In genomic region chr11:130122141-130122575, GRCh38 we compare ENCODE assay signal across 16 cellular contexts. TPM values are rescaled to one million over a fixed set of nuclear protein-coding genes. Genes with fewer than 3 reads are reported as not detected.
DNase-seq lines count a peak whose midpoint lies in the region; ATAC-seq, FAIRE-seq and TF ChIP-seq lines count a peak whose summit lies in the region.
"Had no signal": no experiment of that assay in that cellular context is flagged by ENCODE, and none has a peak within 500 bp of the region (broad histone marks: within the 10 kb centered on the region; RNA-seq: fewer than 3 reads in every experiment).

No MANE protein-coding gene starts in this region.

- CTCF ChIA-PET in activated CD8-positive, alpha-beta T cell treated with anti-CD3 and anti-CD28 coated beads for 36 hours (lab: Charles Lee): interaction anchor here (0.6 to 2.1 kb wide), 3 partner anchors 10 to 130 kb away, joined by 3 to 17 read pairs (median 8); no protein-coding TSS in a partner anchor
- CTCF ChIA-PET in activated CD8-positive, alpha-beta T cell treated with anti-CD3 and anti-CD28 coated beads, Interleukin-2, amount 10 ng/mL, durations not matched to agents 7 days and 5 days (lab: Charles Lee): interaction anchor here (1.0 to 2.2 kb wide), 4 partner anchors 10 to 182 kb away, joined by 3 to 16 read pairs (median 4); no protein-coding TSS in a partner anchor
- CTCF ChIA-PET in HepG2 (lab: Yijun Ruan, JAX; ENCODE audit: low intra/inter-chr PET ratio, low total read pairs): no interaction called here

- H3K4me1 ChIP-seq in HepG2 (ENCODE audit: insufficient read depth, low read length): peaks cover 59% of the 10 kb centered on the region
- H3K4me1 ChIP-seq: parathyroid adenoma had no signal

- peaks cover 13% of the 10 kb centered on the region; the same call in 1 of the 2 replicates for H4K20me1 ChIP-seq in HepG2 (ENCODE audit: insufficient read depth, low read length)

- peaks cover 27% of the 10 kb centered on the region for H3K36me3 Mint-ChIP-seq in activated CD8-positive, alpha-beta T cell treated with anti-CD3 and anti-CD28 coated beads for 36 hours (ENCODE audit: low read depth)
- H3K36me3 Mint-ChIP-seq in activated CD8-positive, alpha-beta T cell treated with anti-CD3 and anti-CD28 coated beads, Interleukin-2, amount 10 ng/mL, durations not matched to agents 7 days and 5 days (ENCODE audit: low read depth): peaks cover 15% of the 10 kb centered on the region
- peaks cover 45% of the 10 kb centered on the region for H3K36me3 Mint-ChIP-seq in stimulated activated naive CD8-positive, alpha-beta T cell treated with anti-CD3 and anti-CD28 coated beads, Interleukin-15, Interleukin-2, amounts not matched to agents 100 ng/mL and 50 ng/mL, for 24 hours (ENCODE audit: low read depth)

- in situ Hi-C loops in HepG2 (cut with HindIII; ENCODE audit: extremely low pct_ligation_motif_present, low pct_unique_long_range_greater_than_20kb): no loop called here

- H3K27ac Mint-ChIP-seq in activated CD8-positive, alpha-beta T cell treated with anti-CD3 and anti-CD28 coated beads for 36 hours: no peak overlapping the region
- no peak overlapping the region for H3K27ac Mint-ChIP-seq in activated CD8-positive, alpha-beta T cell treated with anti-CD3 and anti-CD28 coated beads, Interleukin-2, amount 10 ng/mL, durations not matched to agents 7 days and 5 days
- H3K27ac Mint-ChIP-seq in stimulated activated naive CD8-positive, alpha-beta T cell treated with anti-CD3 and anti-CD28 coated beads, Interleukin-15, Interleukin-2, amounts not matched to agents 100 ng/mL and 50 ng/mL, for 24 hours: no peak overlapping the region

- no peak overlapping the region for H3K4me2 ChIP-seq in HepG2 (ENCODE audit: low read depth, low read length)

- no peak for TF ChIP-seq EP300 in HepG2 (IDR thresholded peaks at IDR 0.05; ENCODE audit: low read depth in 2 of 2, low read length in 2 of 2)
- no peak for TF ChIP-seq EP300 in HepG2 (CRISPR knock-in tag; IDR thresholded peaks at IDR 0.05; ENCODE audit: borderline replicate concordance)

- H3K9me3 ChIP-seq in HepG2 (ENCODE audit: low read length): no peaks in the 10 kb centered on the region
- H3K9me3 ChIP-seq: uterus had no signal

- H3K9me3 Mint-ChIP-seq in activated CD8-positive, alpha-beta T cell treated with anti-CD3 and anti-CD28 coated beads for 36 hours: no peaks in the 10 kb centered on the region
- no peaks in the 10 kb centered on the region for H3K9me3 Mint-ChIP-seq in activated CD8-positive, alpha-beta T cell treated with anti-CD3 and anti-CD28 coated beads, Interleukin-2, amount 10 ng/mL, durations not matched to agents 7 days and 5 days (ENCODE audit: insufficient read depth)
- H3K9me3 Mint-ChIP-seq in stimulated activated naive CD8-positive, alpha-beta T cell treated with anti-CD3 and anti-CD28 coated beads, Interleukin-15, Interleukin-2, amounts not matched to agents 100 ng/mL and 50 ng/mL, for 24 hours: no peaks in the 10 kb centered on the region

- no peak overlapping the region for H2AFZ ChIP-seq in HepG2 (ENCODE audit: low read length)
- H2AFZ ChIP-seq: parathyroid adenoma had no signal

- no TSS peak for BruUV-seq in HepG2 (replicated peaks; lab: Mats Ljungman, UMichigan)

- peaks cover 41% of the 10 kb centered on the region for H3K4me1 Mint-ChIP-seq in activated CD8-positive, alpha-beta T cell treated with anti-CD3 and anti-CD28 coated beads for 36 hours (ENCODE audit: low read depth)
- H3K4me1 Mint-ChIP-seq in activated CD8-positive, alpha-beta T cell treated with anti-CD3 and anti-CD28 coated beads, Interleukin-2, amount 10 ng/mL, durations not matched to agents 7 days and 5 days (ENCODE audit: low read depth): peaks cover 41% of the 10 kb centered on the region
- peaks cover 63% of the 10 kb centered on the region for H3K4me1 Mint-ChIP-seq in stimulated activated naive CD8-positive, alpha-beta T cell treated with anti-CD3 and anti-CD28 coated beads, Interleukin-15, Interleukin-2, amounts not matched to agents 100 ng/mL and 50 ng/mL, for 24 hours (ENCODE audit: low read depth)

- FAIRE-seq in HepG2 (lab: Jason Lieb, UNC): no peak

- WGBS in HepG2 (ENCODE audit: low lambda C conversion rate): 93% methylated on average over 7 of the region's 7 CpGs

- TF ChIP-seq CTCF in activated CD8-positive, alpha-beta T cell treated with anti-CD3 and anti-CD28 coated beads for 36 hours (IDR thresholded peaks at IDR 0.05): no peak
- no peak for TF ChIP-seq CTCF in HepG2 (CRISPR knock-in tag; IDR thresholded peaks at IDR 0.05)

- H3K9ac ChIP-seq in HepG2 (ENCODE audit: insufficient read depth, low read depth, low read length): no peak overlapping the region
- H3K9ac ChIP-seq: parathyroid adenoma had no signal

- no peaks in the 10 kb centered on the region for H3K27me3 ChIP-seq in HepG2 (ENCODE audit: control insufficient read depth in 1 of 2, insufficient read depth in 2 of 2, low read length in 2 of 2)
- H3K27me3 ChIP-seq: uterus had no signal

- peaks cover 46% of the 10 kb centered on the region for H3K79me2 ChIP-seq in HepG2 (ENCODE audit: insufficient read depth, low read length)
- H3K79me2 ChIP-seq: parathyroid adenoma had no signal

- no peak overlapping the region for H3K27ac ChIP-seq in HepG2 (ENCODE audit: extremely low read length, insufficient read depth, low read length)
- H3K27ac ChIP-seq: parathyroid adenoma, uterus had no signal

- intact Hi-C loops in activated CD8-positive, alpha-beta T cell treated with anti-CD3 and anti-CD28 coated beads for 36 hours (cut with micrococcal nuclease): loop anchor here (5.0 kb wide), 1 partner anchor 50 kb away; no protein-coding TSS in a partner anchor
- intact Hi-C loops in HepG2 (cut with micrococcal nuclease; ENCODE audit: unreplicated experiment): no loop called here

- peak; percentile 37 for ATAC-seq in activated CD8-positive, alpha-beta T cell treated with anti-CD3 and anti-CD28 coated beads for 36 hours
- no peak for ATAC-seq in activated CD8-positive, alpha-beta T cell treated with anti-CD3 and anti-CD28 coated beads, Interleukin-2, amount 10 ng/mL, durations not matched to agents 7 days and 5 days
- no peak for ATAC-seq in HepG2
- no peak for ATAC-seq in HG02588 (IDR thresholded peaks at IDR 0.05; ENCODE audit: unreplicated experiment)
- ATAC-seq in GM21381 (IDR thresholded peaks at IDR 0.05; ENCODE audit: unreplicated experiment): no peak

- TF ChIP-seq RAD21 in HepG2 (CRISPR knock-in tag; IDR thresholded peaks at IDR 0.05): no peak

- H3K36me3 ChIP-seq in HepG2 (replicated peaks in 1 of 2; ENCODE audit: control insufficient read depth in 1 of 2, insufficient read depth in 2 of 2, low read length in 2 of 2): peaks cover 25 to 88% of the 10 kb centered on the region in 2 experiments
- H3K36me3 ChIP-seq: uterus had no signal

- H3K4me3 Mint-ChIP-seq in activated CD8-positive, alpha-beta T cell treated with anti-CD3 and anti-CD28 coated beads for 36 hours: no peak overlapping the region
- no peak overlapping the region for H3K4me3 Mint-ChIP-seq in activated CD8-positive, alpha-beta T cell treated with anti-CD3 and anti-CD28 coated beads, Interleukin-2, amount 10 ng/mL, durations not matched to agents 7 days and 5 days
- H3K4me3 Mint-ChIP-seq in stimulated activated naive CD8-positive, alpha-beta T cell treated with anti-CD3 and anti-CD28 coated beads, Interleukin-15, Interleukin-2, amounts not matched to agents 100 ng/mL and 50 ng/mL, for 24 hours: peak overlapping the region; percentile 14

- peak; percentile 64 for DNase-seq in activated CD8-positive, alpha-beta T cell treated with anti-CD3 and anti-CD28 coated beads for 36 hours
- no peak for DNase-seq in activated CD8-positive, alpha-beta T cell treated with anti-CD3 and anti-CD28 coated beads, Interleukin-2, amount 10 ng/mL, durations not matched to agents 7 days and 5 days
- DNase-seq in activated T-cell treated with anti-CD3 and anti-CD28 coated beads, Interleukin-2, amount 50 U/mL, for 48 hours: peak; percentile 55 to 65
- peak; percentile 52 for DNase-seq in iris pigment epithelial cell (ENCODE audit: low read depth)
- DNase-seq in HepG2 (ENCODE audit: low spot score): no peak
- DNase-seq: aorta, islet precursor cell, KBM-7, uterus had no signal

- peaks cover 5% of the 10 kb centered on the region for H3K27me3 Mint-ChIP-seq in activated CD8-positive, alpha-beta T cell treated with anti-CD3 and anti-CD28 coated beads for 36 hours
- H3K27me3 Mint-ChIP-seq in activated CD8-positive, alpha-beta T cell treated with anti-CD3 and anti-CD28 coated beads, Interleukin-2, amount 10 ng/mL, durations not matched to agents 7 days and 5 days (ENCODE audit: low read depth): peaks cover 28% of the 10 kb centered on the region
- peaks cover 11% of the 10 kb centered on the region for H3K27me3 Mint-ChIP-seq in stimulated activated naive CD8-positive, alpha-beta T cell treated with anti-CD3 and anti-CD28 coated beads, Interleukin-15, Interleukin-2, amounts not matched to agents 100 ng/mL and 50 ng/mL, for 24 hours

- TF ChIP-seq POLR2A in HepG2 (IDR thresholded peaks at IDR 0.05; ENCODE audit: insufficient read depth in 1 of 2, low read depth in 2 of 2, low read length in 2 of 2): no peak

- POLR2A ChIA-PET in activated CD8-positive, alpha-beta T cell treated with anti-CD3 and anti-CD28 coated beads for 36 hours (lab: Charles Lee): interaction anchor here (0.6 to 1.8 kb wide), 3 partner anchors 118 to 202 kb away, joined by 3 to 8 read pairs (median 6); partner anchors contain the start of gene PRDM10
- POLR2A ChIA-PET in activated CD8-positive, alpha-beta T cell treated with anti-CD3 and anti-CD28 coated beads, Interleukin-2, amount 10 ng/mL, durations not matched to agents 7 days and 5 days (lab: Charles Lee): interaction anchor here (1.8 kb wide), 1 partner anchor 119 kb away, joined by 6 read pairs; the partner anchor contains the start of gene PRDM10
- POLR2A ChIA-PET in HepG2 (lab: Yijun Ruan, JAX): interaction anchor here (3.7 kb wide), 1 partner anchor 121 kb away, joined by 61 read pairs; the partner anchor contains the start of gene PRDM10

- no peak overlapping the region for H3K4me3 ChIP-seq in HepG2 (replicated peaks in 1 of 3; ENCODE audit: insufficient read depth in 1 of 3, low read depth in 2 of 3, low read length in 3 of 3)
- H3K4me3 ChIP-seq: uterus had no signal

RNA-seq across cellular contexts. Expression of gene ST14, which starts 37.4 kb away (rescaled TPM):
- not detected for total RNA-seq in activated CD8-positive, alpha-beta T cell treated with anti-CD3 and anti-CD28 coated beads for 36 hours
- total RNA-seq in activated CD8-positive, alpha-beta T cell treated with anti-CD3 and anti-CD28 coated beads, Interleukin-2, amount 10 ng/mL, durations not matched to agents 7 days and 5 days: not detected
- 0.69 and 1.4 TPM in 2 replicates for total RNA-seq in HepG2 (2016; rRNA removed; fragmentation: Illumina TruSeq; extraction: Trizol)
- total RNA-seq in HepG2 (2016; cell fraction: cytosol; rRNA removed; fragmentation: Illumina TruSeq; extraction: Trizol; ENCODE audit: low read depth): 0.26 and 0.30 TPM in 2 replicates
- 0.55 and 1.3 TPM in 2 replicates for total RNA-seq in HepG2 (2016; cell fraction: insoluble cytoplasmic fraction; rRNA removed; fragmentation: Illumina TruSeq; extraction: Trizol)
- total RNA-seq in HepG2 (2016; cell fraction: membrane; rRNA removed; fragmentation: Illumina TruSeq; extraction: Trizol): 0.65 and 0.72 TPM in 2 replicates
- 0.94 and 0.99 TPM in 2 replicates for total RNA-seq in HepG2 (2016; cell fraction: nucleus; rRNA removed; fragmentation: Illumina TruSeq; extraction: Trizol)
- polyA plus RNA-seq in HepG2 (2011; rRNA removed): 0.88 and 1.1 TPM in 2 replicates
- polyA plus RNA-seq in HepG2 (2011; cell fraction: cytosol; rRNA removed): 0.90 and 1.3 TPM in 2 replicates
- polyA plus RNA-seq in HepG2 (2011; cell fraction: nucleus; rRNA removed): 2.7 and 3.0 TPM in 2 replicates
- polyA plus RNA-seq in HepG2 (2012): 0.76 and 1.3 TPM in 2 replicates
- polyA plus RNA-seq in HepG2 (2016; cell fraction: cytosol; fragmentation: Illumina TruSeq; extraction: Trizol; ENCODE audit: low read depth): 0.14 and 0.15 TPM in 2 replicates
- 0.84 and 1.1 TPM in 2 replicates for polyA plus RNA-seq in HepG2 (2016; cell fraction: insoluble cytoplasmic fraction; fragmentation: Illumina TruSeq; extraction: Trizol; ENCODE audit: low read depth)
- polyA plus RNA-seq in HepG2 (2016; cell fraction: membrane; fragmentation: Illumina TruSeq; extraction: Trizol; ENCODE audit: low read depth): 0.31 and 0.55 TPM in 2 replicates
- polyA plus RNA-seq in HepG2 (2016; cell fraction: nucleus; fragmentation: Illumina TruSeq; extraction: Trizol; ENCODE audit: insufficient read depth, low read depth): 2.0 and 2.6 TPM in 2 replicates
- polyA minus RNA-seq in HepG2 (2011; rRNA and poly(A)+ RNA removed; ENCODE audit: low replicate concordance): 2.0 and 3.1 TPM in 2 replicates
- polyA minus RNA-seq in HepG2 (2011; cell fraction: cytosol; rRNA and poly(A)+ RNA removed): 0.62 and 0.79 TPM in 2 replicates
- polyA minus RNA-seq in HepG2 (2011; cell fraction: nucleus; rRNA and poly(A)+ RNA removed): 0.64 and 0.87 TPM in 2 replicates
- total RNA-seq: G401 had no signal
- polyA plus RNA-seq: AG04450, fibroblast of lung had no signal

RNA-seq across cellular contexts. Expression of gene APLP2, which starts 52.5 kb away (rescaled TPM):
- 10 to 100 TPM; 25.5 to 29.8 TPM for total RNA-seq in activated CD8-positive, alpha-beta T cell treated with anti-CD3 and anti-CD28 coated beads for 36 hours
- 10 to 100 TPM; 16.5 to 17.0 TPM for total RNA-seq in activated CD8-positive, alpha-beta T cell treated with anti-CD3 and anti-CD28 coated beads, Interleukin-2, amount 10 ng/mL, durations not matched to agents 7 days and 5 days
- 154 and 315 TPM in 2 replicates for total RNA-seq in HepG2 (2016; rRNA removed; fragmentation: Illumina TruSeq; extraction: Trizol)
- 34.6 and 35.6 TPM in 2 replicates for total RNA-seq in HepG2 (2016; cell fraction: cytosol; rRNA removed; fragmentation: Illumina TruSeq; extraction: Trizol; ENCODE audit: low read depth)
- total RNA-seq in HepG2 (2016; cell fraction: insoluble cytoplasmic fraction; rRNA removed; fragmentation: Illumina TruSeq; extraction: Trizol): 137 and 320 TPM in 2 replicates
- 41.4 and 45.9 TPM in 2 replicates for total RNA-seq in HepG2 (2016; cell fraction: membrane; rRNA removed; fragmentation: Illumina TruSeq; extraction: Trizol)
- total RNA-seq in HepG2 (2016; cell fraction: nucleus; rRNA removed; fragmentation: Illumina TruSeq; extraction: Trizol): 264 and 296 TPM in 2 replicates
- polyA plus RNA-seq in HepG2 (2011; rRNA removed): 591 and 594 TPM in 2 replicates
- 396 and 486 TPM in 2 replicates for polyA plus RNA-seq in HepG2 (2011; cell fraction: cytosol; rRNA removed)
- polyA plus RNA-seq in HepG2 (2011; cell fraction: nucleus; rRNA removed): 223 and 286 TPM in 2 replicates
- 481 and 597 TPM in 2 replicates for polyA plus RNA-seq in HepG2 (2012)
- polyA plus RNA-seq in HepG2 (2016; cell fraction: cytosol; fragmentation: Illumina TruSeq; extraction: Trizol; ENCODE audit: low read depth): 12.9 and 14.3 TPM in 2 replicates
- 150 and 155 TPM in 2 replicates for polyA plus RNA-seq in HepG2 (2016; cell fraction: insoluble cytoplasmic fraction; fragmentation: Illumina TruSeq; extraction: Trizol; ENCODE audit: low read depth)
- 25.1 and 29.6 TPM in 2 replicates for polyA plus RNA-seq in HepG2 (2016; cell fraction: membrane; fragmentation: Illumina TruSeq; extraction: Trizol; ENCODE audit: low read depth)
- 409 and 433 TPM in 2 replicates for polyA plus RNA-seq in HepG2 (2016; cell fraction: nucleus; fragmentation: Illumina TruSeq; extraction: Trizol; ENCODE audit: insufficient read depth, low read depth)
- polyA minus RNA-seq in HepG2 (2011; rRNA and poly(A)+ RNA removed; ENCODE audit: low replicate concordance): 59.6 and 259 TPM in 2 replicates
- 166 and 220 TPM in 2 replicates for polyA minus RNA-seq in HepG2 (2011; cell fraction: cytosol; rRNA and poly(A)+ RNA removed)
- polyA minus RNA-seq in HepG2 (2011; cell fraction: nucleus; rRNA and poly(A)+ RNA removed): 124 and 168 TPM in 2 replicates

Comparison
In these comparisons a context has a peak if more than half of its experiments do, and no peak if none do; other contexts are left out.
1. DNase-seq: peak in activated CD8-positive, alpha-beta T cell treated with anti-CD3 and anti-CD28 coated beads for 36 hours (single experiment), activated T-cell treated with anti-CD3 and anti-CD28 coated beads, Interleukin-2, amount 50 U/mL, for 48 hours (2 of 2) and iris pigment epithelial cell (single experiment); none in activated CD8-positive, alpha-beta T cell treated with anti-CD3 and anti-CD28 coated beads, Interleukin-2, amount 10 ng/mL, durations not matched to agents 7 days and 5 days (single experiment) and HepG2 (single experiment).